Comparison of ENCODE assay signal across 26 cellular contexts in the genomic region with DNA sequence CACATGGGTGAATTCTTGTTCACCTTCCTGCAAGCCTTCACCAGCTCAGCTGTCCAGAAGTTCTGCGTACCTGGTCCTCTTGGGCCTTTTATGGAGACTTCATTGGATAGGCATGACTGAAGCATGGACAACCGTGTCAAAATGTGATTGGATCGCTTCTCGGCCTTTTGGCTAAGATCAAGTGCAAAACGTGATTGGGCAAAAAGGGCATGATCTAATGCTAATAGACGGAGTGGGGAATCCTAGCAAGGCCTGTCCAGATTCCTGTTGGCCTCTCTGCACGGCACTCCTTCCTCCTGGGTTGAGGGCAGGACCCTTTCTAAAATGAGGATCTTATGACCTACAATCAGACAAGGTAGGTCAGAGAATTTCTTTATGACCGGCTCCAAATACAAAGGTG. TPM values are rescaled to one million over a fixed set of nuclear protein-coding genes. Genes with fewer than 3 reads are reported as not detected.
A peak's percentile ranks its signal among the peaks of the same experiment; 100 is the strongest.
DNase-seq lines count a peak whose midpoint lies in the region; ATAC-seq, FAIRE-seq and TF ChIP-seq lines count a peak whose summit lies in the region.
"Had no signal": no experiment of that assay in that cellular context is flagged by ENCODE, and none has a peak within 500 bp of the region (broad histone marks: within the 10 kb centered on the region; RNA-seq: fewer than 3 reads in every experiment).

No MANE protein-coding gene starts in this region.

- H2BK120ac ChIP-seq in neuronal stem cell (ENCODE audit: low read depth, low read length), result no peak overlapping the region

- peak overlapping the region; percentile 78 for H3K27ac Mint-ChIP-seq in type B pancreatic cell
- H3K27ac Mint-ChIP-seq: CD14-positive monocyte; CD4-positive, alpha-beta memory T cell; CD4-positive, CD25-positive, alpha-beta regulatory T cell had no signal

- H3K9me3 Mint-ChIP-seq in type B pancreatic cell, result no peaks in the 10 kb centered on the region
- H3K9me3 Mint-ChIP-seq: CD14-positive monocyte; CD4-positive, alpha-beta memory T cell; CD4-positive, CD25-positive, alpha-beta regulatory T cell; CD8-positive, alpha-beta memory T cell had no signal

- H3K4me1 Mint-ChIP-seq in type B pancreatic cell (ENCODE audit: unreplicated experiment), result no peaks in the 10 kb centered on the region
- H3K4me1 Mint-ChIP-seq: CD14-positive monocyte; CD4-positive, CD25-positive, alpha-beta regulatory T cell had no signal

- H3K4ac ChIP-seq in neuronal stem cell (ENCODE audit: low read length), result no peak overlapping the region

- H2AFZ ChIP-seq in neuronal stem cell (ENCODE audit: low read length), result peak overlapping the region; percentile 17

- H4K8ac ChIP-seq in neuronal stem cell (ENCODE audit: low read depth, low read length), result no peak overlapping the region

- no peak overlapping the region for H4K91ac ChIP-seq in neuronal stem cell (ENCODE audit: low read depth, low read length, poor library complexity)

- no peak overlapping the region for H3K4me3 Mint-ChIP-seq in type B pancreatic cell
- H3K4me3 Mint-ChIP-seq: CD14-positive monocyte; CD4-positive, alpha-beta memory T cell; CD4-positive, CD25-positive, alpha-beta regulatory T cell; CD8-positive, alpha-beta memory T cell had no signal

- no peak for DNase-seq in neuronal stem cell (ENCODE audit: low spot score)
- DNase-seq in type B pancreatic cell (ENCODE audit: extremely low spot score, unreplicated experiment), result no peak
- no peak for DNase-seq in GM19239 (ENCODE audit: insufficient read length, low spot score)
- DNase-seq in effector memory CD4-positive, alpha-beta T cell, result no peak
- DNase-seq: 8988T; ACHN; BE2C; C1 segment of cervical spinal cord; CD4-positive, alpha-beta memory T cell; CD4-positive, CD25-positive, alpha-beta regulatory T cell; CD8-positive, alpha-beta memory T cell; COR-L47; DMS 273 treated with DMSO at 0.1 percent for 48 hours; DMS153; DMS53; DMS79; DND-41; EL; GDM1 had no signal

- no peaks in the 10 kb centered on the region for H3K36me3 Mint-ChIP-seq in type B pancreatic cell
- H3K36me3 Mint-ChIP-seq: CD14-positive monocyte; CD4-positive, alpha-beta memory T cell; CD4-positive, CD25-positive, alpha-beta regulatory T cell; CD8-positive, alpha-beta memory T cell had no signal

- H3K79me1 ChIP-seq in neuronal stem cell (ENCODE audit: low read depth, low read length), result no peaks in the 10 kb centered on the region

- H3K27ac ChIP-seq in neuronal stem cell (replicated peaks; ENCODE audit: low read length), result no peak overlapping the region
- H3K27ac ChIP-seq in effector memory CD4-positive, alpha-beta T cell (ENCODE audit: insufficient read depth, low read length, poor library complexity, severe bottlenecking), result no peak overlapping the region
- H3K27ac ChIP-seq: BLaER1 had no signal

- H2BK12ac ChIP-seq in neuronal stem cell (ENCODE audit: low read length), result no peak overlapping the region

- no peaks in the 10 kb centered on the region for H3K27me3 Mint-ChIP-seq in type B pancreatic cell
- H3K27me3 Mint-ChIP-seq: CD4-positive, alpha-beta memory T cell; CD4-positive, CD25-positive, alpha-beta regulatory T cell had no signal

- H3K4me1 ChIP-seq in neuronal stem cell (ENCODE audit: control insufficient read depth in 2 of 2, insufficient read depth in 1 of 2, low read depth in 1 of 2, low read length in 2 of 2), result no peaks in the 10 kb centered on the region
- H3K4me1 ChIP-seq in effector memory CD4-positive, alpha-beta T cell (ENCODE audit: control insufficient read depth, insufficient read depth, low read length, poor library complexity, severe bottlenecking), result no peaks in the 10 kb centered on the region
- H3K4me1 ChIP-seq: BE2C, BLaER1 had no signal

- H3K14ac ChIP-seq in neuronal stem cell (ENCODE audit: low read length), result no peak overlapping the region

- no peak overlapping the region for H3K4me2 ChIP-seq in neuronal stem cell (ENCODE audit: insufficient read depth, low read length, poor library complexity, severe bottlenecking)
- H3K4me2 ChIP-seq: BLaER1 had no signal

- no peak overlapping the region for H2BK15ac ChIP-seq in neuronal stem cell (ENCODE audit: low read length)

- FAIRE-seq in GM19239 (lab: Jason Lieb, UNC), result no peak
- FAIRE-seq: A204.1, GM12878, GM12892, GM18507 had no signal

- H3K23ac ChIP-seq in neuronal stem cell (ENCODE audit: low read depth, low read length, poor library complexity), result no peak overlapping the region

- no peak overlapping the region for H2AK5ac ChIP-seq in neuronal stem cell (ENCODE audit: low read depth, low read length)

- no CpG with 5 or more reads among the region's 8 CpGs for WGBS in neuronal stem cell (ENCODE audit: extremely low coverage in 2 of 2, insufficient read length in 2 of 2, insufficient replicate concordance in 1 of 2), 2 donors

- no peak overlapping the region for H3K4me3 ChIP-seq in neuronal stem cell (ENCODE audit: low read length in 2 of 2)
- H3K4me3 ChIP-seq in effector memory CD4-positive, alpha-beta T cell (ENCODE audit: insufficient read depth, low read depth, low read length, poor library complexity, severe bottlenecking), result no peak overlapping the region
- H3K4me3 ChIP-seq: BLaER1, GM12878 had no signal

- no peak overlapping the region for H2BK5ac ChIP-seq in neuronal stem cell (ENCODE audit: low read length)

- no peaks in the 10 kb centered on the region for H3K9me3 ChIP-seq in neuronal stem cell (replicated peaks in 1 of 2; ENCODE audit: control insufficient read depth in 2 of 2, insufficient read depth in 1 of 2, low read depth in 1 of 2, low read length in 2 of 2)
- no peaks in the 10 kb centered on the region for H3K9me3 ChIP-seq in effector memory CD4-positive, alpha-beta T cell (ENCODE audit: control insufficient read depth, low read length)
- H3K9me3 ChIP-seq: BE2C, BLaER1 had no signal

- no peak for TF ChIP-seq CTCF in type B pancreatic cell (conservative IDR thresholded peaks at IDR 0.05)

- H3K27me3 ChIP-seq in neuronal stem cell (ENCODE audit: control insufficient read depth in 3 of 3, insufficient read depth in 3 of 3, low read depth in 1 of 3, low read length in 3 of 3), result no peaks in the 10 kb centered on the region
- no peaks in the 10 kb centered on the region for H3K27me3 ChIP-seq in effector memory CD4-positive, alpha-beta T cell (replicated peaks; ENCODE audit: control insufficient read depth, insufficient read depth, low read length, poor library complexity, severe bottlenecking)
- H3K27me3 ChIP-seq: BE2C, BLaER1 had no signal

- no peak for ATAC-seq in HG03442 (IDR thresholded peaks at IDR 0.05; ENCODE audit: unreplicated experiment)
- ATAC-seq: GM12878 had no signal

- H3K9ac ChIP-seq in neuronal stem cell (ENCODE audit: low read depth, low read length, poor library complexity), result no peak overlapping the region
- H3K9ac ChIP-seq: BLaER1 had no signal

- H3K36me3 ChIP-seq in neuronal stem cell (replicated peaks in 1 of 2; ENCODE audit: control insufficient read depth in 2 of 2, insufficient read depth in 2 of 2, low read length in 2 of 2), result no peaks in the 10 kb centered on the region
- no peaks in the 10 kb centered on the region for H3K36me3 ChIP-seq in effector memory CD4-positive, alpha-beta T cell (ENCODE audit: control insufficient read depth, insufficient read depth, low read length)
- H3K36me3 ChIP-seq: BE2C had no signal

- no peak overlapping the region for H3K18ac ChIP-seq in neuronal stem cell (ENCODE audit: low read length)

RNA-seq across cellular contexts. Expression of a gene that starts 24.9 kb away (rescaled TPM):
- 92.8 TPM for polyA plus RNA-seq in neuronal stem cell (2013, experiment 1 of 2)
- polyA plus RNA-seq in neuronal stem cell (2013, experiment 2 of 2), result 88.4 TPM
- total RNA-seq in type B pancreatic cell (ENCODE audit: low replicate concordance), result 195 and 268 TPM in 2 replicates

RNA-seq across cellular contexts. Expression of a gene that starts 50.9 kb away (rescaled TPM):
- polyA plus RNA-seq in neuronal stem cell (2013, experiment 1 of 2), result 15.6 TPM
- polyA plus RNA-seq in neuronal stem cell (2013, experiment 2 of 2), result 15.3 TPM
- 37.9 and 51.2 TPM in 2 replicates for total RNA-seq in type B pancreatic cell (ENCODE audit: low replicate concordance)
